13 cellular contexts compared by ENCODE assay signal in the genomic region with DNA sequence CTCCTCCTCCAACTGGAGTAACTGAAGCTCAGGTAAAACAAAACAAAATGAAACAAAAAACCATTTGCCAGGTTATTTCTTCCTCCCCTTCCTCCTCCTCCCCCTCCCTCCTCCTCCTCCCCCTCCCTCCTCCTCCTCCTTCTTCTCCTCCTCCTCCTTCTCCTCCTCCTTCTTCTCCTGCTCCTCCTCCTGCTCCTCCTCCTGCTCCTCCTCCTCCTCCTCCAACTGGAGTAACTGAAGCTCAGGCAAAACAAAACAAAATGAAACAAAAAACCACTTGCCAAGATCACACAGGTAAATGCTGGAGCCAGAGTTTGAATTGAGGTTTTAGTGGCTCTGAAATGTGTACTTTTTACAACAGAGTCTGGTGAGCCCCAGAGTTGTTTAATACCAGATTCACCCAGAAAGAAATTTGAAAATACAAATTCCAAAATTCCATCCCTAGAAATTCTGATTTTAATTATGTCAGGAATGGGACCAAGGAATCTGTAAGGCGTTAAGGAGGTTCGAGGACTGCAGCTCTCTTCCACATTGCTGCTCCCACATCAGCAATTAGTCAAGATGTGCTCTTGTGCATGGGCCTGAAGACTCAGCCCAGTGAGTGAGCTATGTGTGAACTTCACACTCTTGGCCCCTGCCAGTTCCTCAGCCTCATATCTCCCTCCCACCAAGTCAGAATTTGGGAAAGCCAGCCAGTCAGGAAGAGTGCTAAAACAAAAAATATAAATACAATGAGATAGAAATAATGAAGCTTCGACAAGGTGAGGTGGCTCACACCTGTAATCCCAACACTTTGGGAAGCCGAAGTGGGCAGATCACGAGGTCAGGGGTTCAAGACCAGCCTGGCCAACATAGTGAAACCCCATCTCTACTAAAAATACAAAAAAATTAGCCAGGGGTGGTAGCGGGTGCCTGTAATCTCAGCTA. TPM values are rescaled to one million over a fixed set of nuclear protein-coding genes. Genes with fewer than 3 reads are reported as not detected.
DNase-seq lines count a peak whose midpoint lies in the region; ATAC-seq and TF ChIP-seq lines count a peak whose summit lies in the region.
"Had no signal": no experiment of that assay in that cellular context is flagged by ENCODE, and none has a peak within 500 bp of the region (broad histone marks: within the 10 kb centered on the region; RNA-seq: fewer than 3 reads in every experiment).

No MANE protein-coding gene starts in this region.

- H3K18ac ChIP-seq in H9 (ENCODE audit: insufficient read length, low read depth, low read length), result peak overlapping the region; percentile 66

- no peak overlapping the region for H4K8ac ChIP-seq in H9 (replicated peaks; ENCODE audit: insufficient read length, low read depth, low read length)

- H3K23ac ChIP-seq in H9 (ENCODE audit: insufficient read length, low read depth, low read length), result no peak overlapping the region

- no peak overlapping the region for H3K4ac ChIP-seq in H9 (ENCODE audit: low read depth, low read length)

- peak overlapping the region; percentile 26 to 98 (median 96) for H3K27ac Mint-ChIP-seq in H9
- H3K27ac Mint-ChIP-seq in activated CD4-positive, alpha-beta memory T cell treated with anti-CD3 and anti-CD28 coated beads for 36 hours, result no peak overlapping the region

- CTCF ChIA-PET in activated CD4-positive, alpha-beta memory T cell treated with anti-CD3 and anti-CD28 coated beads for 36 hours (lab: Charles Lee), result no interaction called here

- H3K4me3 Mint-ChIP-seq in H9, result peak overlapping the region in 1 of 2 experiments; percentile 13; a peak in 2 of 5 replicates
- H3K4me3 Mint-ChIP-seq in activated CD4-positive, alpha-beta memory T cell treated with anti-CD3 and anti-CD28 coated beads for 36 hours, result no peak overlapping the region

- ATAC-seq in HG02852 (IDR thresholded peaks at IDR 0.05; ENCODE audit: unreplicated experiment), result no peak
- ATAC-seq in HG02571 (IDR thresholded peaks at IDR 0.05; ENCODE audit: unreplicated experiment), result no peak

- peak overlapping the region; percentile 44 for H3K27ac ChIP-seq in H9 (ENCODE audit: insufficient read length, low read depth, low read length)
- H3K27ac ChIP-seq: ascending aorta, epithelial cell of prostate, left ventricle myocardium inferior, testis had no signal

- no peak overlapping the region for H2BK15ac ChIP-seq in H9 (ENCODE audit: low read depth, low read length)

- no peaks in the 10 kb centered on the region for H3K27me3 Mint-ChIP-seq in H9 (ENCODE audit: low read depth)
- peaks cover 2% of the 10 kb centered on the region for H3K27me3 Mint-ChIP-seq in activated CD4-positive, alpha-beta memory T cell treated with anti-CD3 and anti-CD28 coated beads for 36 hours

- no peak overlapping the region for H4K91ac ChIP-seq in H9 (ENCODE audit: insufficient read length, low read depth, low read length)

- POLR2A ChIA-PET in activated CD4-positive, alpha-beta memory T cell treated with anti-CD3 and anti-CD28 coated beads for 36 hours (lab: Charles Lee), result no interaction called here

- intact Hi-C loops in activated CD4-positive, alpha-beta memory T cell treated with anti-CD3 and anti-CD28 coated beads for 36 hours (cut with micrococcal nuclease), result no loop called here

- no peak for TF ChIP-seq CTCF in H9 (conservative IDR thresholded peaks at IDR 0.05)
- no peak for TF ChIP-seq CTCF in fibroblast of pulmonary artery (IDR thresholded peaks at IDR 0.05; ENCODE audit: low read length, missing control alignments)

- no peak overlapping the region for H2AK5ac ChIP-seq in H9 (ENCODE audit: insufficient read length, low read length)

- H3T11ph ChIP-seq in H9 (ENCODE audit: low read length), result no peak overlapping the region

- H3K4me2 ChIP-seq in H9 (ENCODE audit: insufficient read depth, insufficient read length, low read length), result peak overlapping the region; percentile 4

- peaks cover 11% of the 10 kb centered on the region in 2 experiments for H3K9me3 Mint-ChIP-seq in H9
- no peaks in the 10 kb centered on the region for H3K9me3 Mint-ChIP-seq in activated CD4-positive, alpha-beta memory T cell treated with anti-CD3 and anti-CD28 coated beads for 36 hours

- no peak overlapping the region for H3K14ac ChIP-seq in H9 (ENCODE audit: insufficient read depth, low read length)

- H3K27me3 ChIP-seq in H9 (ENCODE audit: insufficient read depth, low read length), result no peaks in the 10 kb centered on the region
- H3K27me3 ChIP-seq: ascending aorta, testis had no signal

- no peak overlapping the region for H2AFZ ChIP-seq in H9 (ENCODE audit: low read length)

- no CpG with 5 or more reads among the region's 6 CpGs for WGBS in H9 (ENCODE audit: extremely low coverage, insufficient read length, low lambda C conversion rate)

- H3K79me2 ChIP-seq in H9 (ENCODE audit: insufficient read depth, low read length), result no peaks in the 10 kb centered on the region

- no peak overlapping the region for H4K5ac ChIP-seq in H9 (ENCODE audit: insufficient read length, low read depth, low read length)

- no peaks in the 10 kb centered on the region for H4K20me1 ChIP-seq in H9 (ENCODE audit: control insufficient read depth, insufficient read depth, insufficient read length)

- H2BK5ac ChIP-seq in H9 (ENCODE audit: insufficient read length, low read length), result no peak overlapping the region

- no peaks in the 10 kb centered on the region for H3K79me1 ChIP-seq in H9 (ENCODE audit: insufficient read depth, low read depth, low read length, poor library complexity, severe bottlenecking)

- H3K36me3 Mint-ChIP-seq in H9 (ENCODE audit: insufficient read depth in 1 of 3, low read depth in 3 of 3), result peaks cover 0 to 19% (median 11%) of the 10 kb centered on the region in 3 experiments; a peak in 5 of 7 replicates
- H3K36me3 Mint-ChIP-seq in activated CD4-positive, alpha-beta memory T cell treated with anti-CD3 and anti-CD28 coated beads for 36 hours, result no peaks in the 10 kb centered on the region

- H3K4me1 Mint-ChIP-seq in H9, result peaks cover 36 to 41% of the 10 kb centered on the region in 2 experiments
- peaks cover 4% of the 10 kb centered on the region for H3K4me1 Mint-ChIP-seq in activated CD4-positive, alpha-beta memory T cell treated with anti-CD3 and anti-CD28 coated beads for 36 hours (ENCODE audit: low read depth)

- H3K4me1 ChIP-seq in H9 (ENCODE audit: insufficient read depth, low read length), result peaks cover 2% of the 10 kb centered on the region; the same call in 1 of the 2 replicates
- H3K4me1 ChIP-seq: ascending aorta, left ventricle myocardium inferior, testis had no signal

- H3K4me3 ChIP-seq in fibroblast of pulmonary artery (replicated peaks; ENCODE audit: low read depth, low read length), result no peak overlapping the region
- H3K4me3 ChIP-seq: ascending aorta, left ventricle myocardium inferior, testis had no signal

- H2BK120ac ChIP-seq in H9 (ENCODE audit: low read depth, low read length, poor library complexity, severe bottlenecking), result no peak overlapping the region

- no peak overlapping the region for H3K56ac ChIP-seq in H9 (ENCODE audit: insufficient read length, low read depth, low read length)

- DNase-seq in H9, result peak; percentile 76
- DNase-seq in SK-MEL-5 (ENCODE audit: low read depth, low spot score), result peak; percentile 37
- peak; percentile 49 for DNase-seq in fibroblast of pulmonary artery (ENCODE audit: low read depth)
- peak; percentile 47 for DNase-seq in renal cortical epithelial cell (ENCODE audit: low read depth)
- DNase-seq in activated CD4-positive, alpha-beta memory T cell treated with anti-CD3 and anti-CD28 coated beads for 36 hours, result no peak
- DNase-seq: activated CD8-positive, alpha-beta memory T cell treated with anti-CD3 and anti-CD28 coated beads, Interleukin-2, amount 50 U/mL, for 48 hours; left ventricle myocardium inferior; posterior cingulate gyrus; testis had no signal

- H2BK20ac ChIP-seq in H9 (ENCODE audit: low read depth, low read length, poor library complexity, severe bottlenecking), result no peak overlapping the region

- no peak overlapping the region for H3K9ac ChIP-seq in H9 (ENCODE audit: extremely low read depth, insufficient read length, low read length)

- in situ Hi-C loops in SK-MEL-5 (cut with HindIII; ENCODE audit: low pct_unique_long_range_greater_than_20kb, low sequenced_read_pairs), result no loop called here

- no peak overlapping the region for H2BK12ac ChIP-seq in H9 (ENCODE audit: insufficient read length, low read depth, low read length)

- no peaks in the 10 kb centered on the region for H3K9me3 ChIP-seq in H9 (ENCODE audit: control insufficient read depth, low read depth, low read length)
- H3K9me3 ChIP-seq: ascending aorta, left ventricle myocardium inferior, testis had no signal

- no peaks in the 10 kb centered on the region for H3K23me2 ChIP-seq in H9 (ENCODE audit: insufficient read length, low read depth, low read length, poor library complexity, severe bottlenecking)

RNA-seq across cellular contexts. Expression of a gene that starts 31.6 kb away (rescaled TPM):
- total RNA-seq in H9 (2021) (108 and 111 TPM in 2 replicates), renal cortical epithelial cell (34.7 and 85.1 TPM in 2 replicates)
- total RNA-seq in SK-MEL-5 (2014; rRNA removed; shearing (Covaris generic)), result 28.7 and 30.2 TPM in 2 replicates
- polyA plus RNA-seq in SK-MEL-5 (2015; cell fraction: cytosol; rRNA removed), result 15.1 and 21.6 TPM in 2 replicates
- 23.3 and 24.0 TPM in 2 replicates for polyA plus RNA-seq in SK-MEL-5 (2015; cell fraction: nucleus; rRNA removed)
- 10 to 100 TPM; 36.6 to 38.5 TPM for total RNA-seq in activated CD4-positive, alpha-beta memory T cell treated with anti-CD3 and anti-CD28 coated beads for 36 hours

RNA-seq across cellular contexts. Expression of a gene that starts 50.1 kb away (rescaled TPM):
- total RNA-seq in H9 (2021) (54.4 and 58.5 TPM in 2 replicates), renal cortical epithelial cell (24.5 and 37.8 TPM in 2 replicates)
- total RNA-seq in SK-MEL-5 (2014; rRNA removed; shearing (Covaris generic)), result 20.9 and 26.3 TPM in 2 replicates
- polyA plus RNA-seq in SK-MEL-5 (2015; cell fraction: cytosol; rRNA removed), result 12.6 and 19.4 TPM in 2 replicates
- polyA plus RNA-seq in SK-MEL-5 (2015; cell fraction: nucleus; rRNA removed), result 47.2 and 47.6 TPM in 2 replicates
- 10 to 100 TPM; 30.1 to 33.2 TPM for total RNA-seq in activated CD4-positive, alpha-beta memory T cell treated with anti-CD3 and anti-CD28 coated beads for 36 hours
